Comparison of ENCODE assay signal across 7 cellular contexts in the genomic region with DNA sequence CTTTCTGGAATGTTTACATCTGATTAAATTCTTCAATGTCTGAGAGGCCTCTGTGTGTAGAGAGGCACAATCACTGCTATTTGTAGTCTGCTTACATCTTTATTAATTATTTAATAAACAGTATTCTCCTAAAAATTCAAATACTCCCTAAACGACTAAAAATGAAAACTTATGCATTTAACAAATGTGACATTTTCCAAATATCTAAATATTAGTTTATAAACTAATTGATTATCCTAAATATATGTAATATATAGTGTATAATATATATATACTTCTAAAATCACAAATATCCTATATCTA.
"Had no signal": no experiment of that assay in that cellular context is flagged by ENCODE, and none has a peak within 500 bp of the region (broad histone marks: within the 10 kb centered on the region; RNA-seq: fewer than 3 reads in every experiment).

No MANE protein-coding gene starts in this region.

- H3K36me3 Mint-ChIP-seq: activated naive CD4-positive, alpha-beta T cell treated with anti-CD3 and anti-CD28 coated beads, Interleukin-2, amount 50 U/mL, for 24 hours; naive B cell; stimulated activated effector memory CD8-positive, alpha-beta T cell treated with anti-CD3 and anti-CD28 coated beads, Interleukin-12 subunit alpha, Interleukin-12 subunit beta, amount 100 ng/mL, for 72 hours had no signal

- H3K4me3 Mint-ChIP-seq: activated naive CD4-positive, alpha-beta T cell treated with anti-CD3 and anti-CD28 coated beads, Interleukin-2, amount 50 U/mL, for 24 hours; naive B cell; stimulated activated effector memory CD8-positive, alpha-beta T cell treated with anti-CD3 and anti-CD28 coated beads, Interleukin-12 subunit alpha, Interleukin-12 subunit beta, amount 100 ng/mL, for 72 hours had no signal

- H3K4me1 ChIP-seq: left ventricle myocardium inferior, vagina had no signal

- H3K27me3 ChIP-seq: tibial artery, vagina had no signal

- DNase-seq: esophagus squamous epithelium had no signal

- H3K9me3 Mint-ChIP-seq: activated naive CD4-positive, alpha-beta T cell treated with anti-CD3 and anti-CD28 coated beads, Interleukin-2, amount 50 U/mL, for 24 hours; naive B cell; stimulated activated effector memory CD8-positive, alpha-beta T cell treated with anti-CD3 and anti-CD28 coated beads, Interleukin-12 subunit alpha, Interleukin-12 subunit beta, amount 100 ng/mL, for 72 hours had no signal

- H3K4me3 ChIP-seq: esophagus squamous epithelium, left ventricle myocardium inferior, tibial artery, vagina had no signal

- H3K27ac ChIP-seq: left ventricle myocardium inferior had no signal

- ATAC-seq: stimulated activated effector memory CD8-positive, alpha-beta T cell treated with anti-CD3 and anti-CD28 coated beads, Interleukin-12 subunit alpha, Interleukin-12 subunit beta, amount 100 ng/mL, for 72 hours had no signal

- H3K4me1 Mint-ChIP-seq: stimulated activated effector memory CD8-positive, alpha-beta T cell treated with anti-CD3 and anti-CD28 coated beads, Interleukin-12 subunit alpha, Interleukin-12 subunit beta, amount 100 ng/mL, for 72 hours had no signal

- H3K36me3 ChIP-seq: esophagus squamous epithelium, left ventricle myocardium inferior, tibial artery, vagina had no signal

- H3K27ac Mint-ChIP-seq: naive B cell; stimulated activated effector memory CD8-positive, alpha-beta T cell treated with anti-CD3 and anti-CD28 coated beads, Interleukin-12 subunit alpha, Interleukin-12 subunit beta, amount 100 ng/mL, for 72 hours had no signal

- H3K27me3 Mint-ChIP-seq: activated naive CD4-positive, alpha-beta T cell treated with anti-CD3 and anti-CD28 coated beads, Interleukin-2, amount 50 U/mL, for 24 hours had no signal

- H3K9me3 ChIP-seq: esophagus squamous epithelium, tibial artery, vagina had no signal
